ENCODE assay signal across 8 cellular contexts in genomic region chr12:51980051-51980808, GRCh38. TPM values are rescaled to one million over a fixed set of nuclear protein-coding genes. Genes with fewer than 3 reads are reported as not detected.
A peak's percentile ranks its signal among the peaks of the same experiment; 100 is the strongest.
DNase-seq lines count a peak whose midpoint lies in the region; ATAC-seq and TF ChIP-seq lines count a peak whose summit lies in the region.

No MANE protein-coding gene starts in this region.

- H3K4me1 ChIP-seq in breast epithelium: no peaks in the 10 kb centered on the region

- H3K27me3 ChIP-seq in breast epithelium: no peaks in the 10 kb centered on the region
- H3K27me3 ChIP-seq in kidney epithelial cell (ENCODE audit: control insufficient read depth, insufficient read depth, low read length): no peaks in the 10 kb centered on the region

- H3K27ac ChIP-seq in VCaP (peak overlapping the region; percentile 15), breast epithelium (no peak overlapping the region)

- TF ChIP-seq POLR2A in breast epithelium (IDR thresholded peaks at IDR 0.05): no peak

- peak; percentile 74 for ATAC-seq in HG02852 (IDR thresholded peaks at IDR 0.05; ENCODE audit: unreplicated experiment)

- H3K4me3 ChIP-seq in breast epithelium (no peak overlapping the region), kidney epithelial cell (ENCODE audit: low read depth, low read length) (no peak overlapping the region)

- intact Hi-C loops in breast epithelium (cut with DNase I; ENCODE audit: low total_unique reads): no loop called here

- peak; percentile 57 for DNase-seq in DMS153 treated with DMSO at 0.1 percent for 48 hours (lab: John Stamatoyannopoulos, UW; ENCODE audit: unreplicated experiment)
- DNase-seq in DMS153 (lab: John Stamatoyannopoulos, UW): no peak
- peak; percentile 39 for DNase-seq in NCI-H2107 treated with DMSO at 0.1 percent for 48 hours (lab: John Stamatoyannopoulos, UW; ENCODE audit: unreplicated experiment)
- DNase-seq in breast epithelium (ENCODE audit: low spot score in 2 of 2): peak; percentile 49 to 67
- DNase-seq in kidney epithelial cell (ENCODE audit: low read depth): no peak
- DNase-seq in stimulated activated CD4-positive, alpha-beta T cell treated with anti-CD3 and anti-CD28 coated beads, Interleukin-4, amount 100 ng/mL, for 24 hours: peak; percentile 68

- no peaks in the 10 kb centered on the region for H3K9me3 ChIP-seq in breast epithelium

- peak; percentile 99 for TF ChIP-seq CTCF in VCaP (conservative IDR thresholded peaks at IDR 0.05)
- peak; percentile 62 to 93 (median 91) for TF ChIP-seq CTCF in breast epithelium (IDR thresholded peaks at IDR 0.05)
- TF ChIP-seq CTCF in kidney epithelial cell (IDR thresholded peaks at IDR 0.05; ENCODE audit: insufficient read depth, low read length, poor library complexity, severe bottlenecking): peak; percentile 94

- peaks cover 4% of the 10 kb centered on the region for H3K36me3 ChIP-seq in breast epithelium
- H3K36me3 ChIP-seq in kidney epithelial cell (ENCODE audit: control insufficient read depth, insufficient read depth, low read length): peaks cover 4% of the 10 kb centered on the region

RNA-seq across cellular contexts. Expression of gene TAMALIN, which starts 26.5 kb away (rescaled TPM):
- total RNA-seq in breast epithelium: 10 to 100 TPM in 2 of 3 donors, 1 to 10 TPM in 1; 8.5 to 27.2 (median 16.0) TPM
- total RNA-seq in kidney epithelial cell: 3.4 and 5.1 TPM in 2 replicates

RNA-seq across cellular contexts. Expression of gene ACVR1B, which starts 28.7 kb away (rescaled TPM):
- total RNA-seq in breast epithelium (10 to 100 TPM; 12.3 to 26.3 (median 23.6) TPM), kidney epithelial cell (14.0 and 15.1 TPM in 2 replicates)

Comparison
In these comparisons a context has a peak if more than half of its experiments do, and no peak if none do; other contexts are left out.
1. DNase-seq: peak in DMS153 treated with DMSO at 0.1 percent for 48 hours (single experiment), NCI-H2107 treated with DMSO at 0.1 percent for 48 hours (single experiment), breast epithelium (2 of 2) and stimulated activated CD4-positive, alpha-beta T cell treated with anti-CD3 and anti-CD28 coated beads, Interleukin-4, amount 100 ng/mL, for 24 hours (single experiment); none in DMS153 (single experiment) and kidney epithelial cell (single experiment).
2. Peak in every context shown above with its lines, with median percentiles within 50 percentile points of each other: CTCF ChIP-seq.